Comparison of ENCODE assay signal across 20 cellular contexts in the genomic region with DNA sequence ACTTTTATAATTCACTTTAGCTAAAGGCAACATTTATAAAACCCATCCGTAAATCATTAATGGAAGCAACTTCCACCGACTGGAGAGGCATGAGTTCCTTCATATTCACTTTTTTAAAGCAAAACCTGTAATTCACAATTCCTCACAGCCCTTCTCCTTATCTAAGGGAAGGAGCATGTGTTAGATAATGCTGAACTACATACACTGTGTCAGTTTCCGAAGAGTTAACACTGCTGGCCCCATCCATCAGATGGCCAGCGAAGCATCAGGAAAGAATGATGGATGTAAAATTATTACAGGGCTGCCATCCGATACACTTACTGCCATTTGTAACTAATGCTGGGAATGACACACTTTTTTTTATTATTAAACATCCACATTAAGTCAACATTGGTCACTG.
DNase-seq lines count a peak whose midpoint lies in the region; TF ChIP-seq lines count a peak whose summit lies in the region.
"Had no signal": no experiment of that assay in that cellular context is flagged by ENCODE, and none has a peak within 500 bp of the region (broad histone marks: within the 10 kb centered on the region; RNA-seq: fewer than 3 reads in every experiment).

No MANE protein-coding gene starts in this region.

- no peaks in the 10 kb centered on the region for H3K4me1 ChIP-seq in A673 (ENCODE audit: insufficient read depth, low read length, poor library complexity, severe bottlenecking)
- H3K4me1 ChIP-seq: A549, Caco-2, SJSA1 had no signal

- POLR2A ChIA-PET in A673 (lab: Charles Lee; ENCODE audit: low non-redundant PET) = no interaction called here

- no peaks in the 10 kb centered on the region for H3K36me3 Mint-ChIP-seq in glutamatergic neuron (ENCODE audit: unreplicated experiment)
- H3K36me3 Mint-ChIP-seq: CD8-positive, alpha-beta T cell; IgD-negative memory B cell had no signal

- no peaks in the 10 kb centered on the region for H3K9me3 Mint-ChIP-seq in glutamatergic neuron (ENCODE audit: unreplicated experiment)
- H3K9me3 Mint-ChIP-seq: CD8-positive, alpha-beta T cell had no signal

- H3K27me3 ChIP-seq in A673 (replicated peaks; ENCODE audit: insufficient read depth, low read depth, low read length, poor library complexity) = no peaks in the 10 kb centered on the region
- H3K27me3 ChIP-seq: SJSA1 had no signal

- H3K27ac ChIP-seq in A673 (ENCODE audit: low read depth, low read length, poor library complexity, severe bottlenecking) = no peak overlapping the region
- H3K27ac ChIP-seq: A549, C4-2B, PC-9, SJSA1 had no signal

- no peak overlapping the region for H3K4me3 Mint-ChIP-seq in glutamatergic neuron (ENCODE audit: unreplicated experiment)
- H3K4me3 Mint-ChIP-seq: B cell; CD8-positive, alpha-beta T cell; IgD-negative memory B cell had no signal

- no peaks in the 10 kb centered on the region for H3K27me3 Mint-ChIP-seq in glutamatergic neuron (ENCODE audit: unreplicated experiment)
- H3K27me3 Mint-ChIP-seq: B cell, IgD-negative memory B cell had no signal

- H3K4me1 Mint-ChIP-seq in glutamatergic neuron (ENCODE audit: low read depth, unreplicated experiment) = peaks cover 32% of the 10 kb centered on the region
- H3K4me1 Mint-ChIP-seq: B cell, IgD-negative memory B cell had no signal

- intact Hi-C loops in A673 (cut with micrococcal nuclease; ENCODE audit: unreplicated experiment) = no loop called here

- CTCF ChIA-PET in A673 (lab: Charles Lee) = no interaction called here

- no peaks in the 10 kb centered on the region for H3K36me3 ChIP-seq in A673 (ENCODE audit: insufficient read depth, low read length, poor library complexity, severe bottlenecking)
- H3K36me3 ChIP-seq: SJSA1 had no signal

- DNase-seq in NCI-H748 (lab: John Stamatoyannopoulos, UW; ENCODE audit: unreplicated experiment) (peak; percentile 14), NCI-H748 treated with DMSO at 0.1 percent for 48 hours (lab: John Stamatoyannopoulos, UW) (no peak), NCI-H69 (lab: John Stamatoyannopoulos, UW) (peak; percentile 26), glutamatergic neuron (no peak), A673 (ENCODE audit: low spot score) (no peak), amniotic stem cell (lab: John Stamatoyannopoulos, UW) (no peak)
- no peak for DNase-seq in activated CD8-positive, alpha-beta memory T cell treated with anti-CD3 and anti-CD28 coated beads, Interleukin-2, amount 50 U/mL, for 4 hours
- DNase-seq: Caco-2; CD8-positive, alpha-beta T cell; NCI-H1048; NCI-H187; NCI-H2081 treated with DMSO at 0.1 percent for 48 hours; NCI-H526 treated with DMSO at 0.1 percent for 48 hours; NK-92 treated with Interleukin-12 subunit alpha and Interleukin-12 subunit beta, amount 100 ng/mL, for 24 hours; PC-9 had no signal

- no peak overlapping the region for H3K4me3 ChIP-seq in A673 (ENCODE audit: low read depth, low read length, poor library complexity, severe bottlenecking)
- H3K4me3 ChIP-seq: A549, PC-9, SJSA1 had no signal

- no peaks in the 10 kb centered on the region for H3K9me3 ChIP-seq in A673 (ENCODE audit: low read depth, low read length, poor library complexity, severe bottlenecking)
- H3K9me3 ChIP-seq: A549, Caco-2, SJSA1 had no signal

- TF ChIP-seq CTCF in glutamatergic neuron (IDR thresholded peaks at IDR 0.05; ENCODE audit: partially characterized antibody, unreplicated experiment) (no peak), A673 (conservative IDR thresholded peaks at IDR 0.05; ENCODE audit: low read depth, low read length) (no peak)

- peak overlapping the region; percentile 13 for H3K27ac Mint-ChIP-seq in glutamatergic neuron (ENCODE audit: unreplicated experiment)
- H3K27ac Mint-ChIP-seq: B cell; CD8-positive, alpha-beta T cell; IgD-negative memory B cell had no signal

- no TSS peak for BruUV-seq in A673 (replicated peaks; lab: Mats Ljungman, UMichigan)

Comparison
In these comparisons a context has a peak if more than half of its experiments do, and no peak if none do; other contexts are left out.
1. DNase-seq: peak in NCI-H748 (single experiment) and NCI-H69 (single experiment); none in NCI-H748 treated with DMSO at 0.1 percent for 48 hours (single experiment), glutamatergic neuron (single experiment), A673 (single experiment), activated CD8-positive, alpha-beta memory T cell treated with anti-CD3 and anti-CD28 coated beads, Interleukin-2, amount 50 U/mL, for 4 hours (single experiment) and amniotic stem cell (single experiment).